In the genomic region with DNA sequence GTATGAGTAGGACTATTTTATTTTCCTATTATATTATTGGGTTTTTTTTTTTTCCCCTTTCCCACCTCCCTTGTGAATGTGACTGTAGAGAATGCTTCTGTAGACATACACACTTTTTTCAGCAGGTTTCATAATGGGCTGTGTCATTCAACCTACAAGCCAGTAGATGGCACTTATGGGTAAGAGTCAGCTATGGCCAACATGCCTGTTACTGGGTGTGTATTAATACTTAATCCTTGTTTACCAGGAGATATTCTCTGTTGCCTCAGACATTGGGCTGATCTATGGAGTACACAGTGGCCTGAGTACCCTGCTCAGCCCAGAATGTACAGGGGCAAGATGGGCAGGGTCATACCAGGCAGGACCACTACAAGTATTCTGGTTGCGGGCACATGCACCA, we compare ENCODE assay signal across 11 cellular contexts.
A peak's percentile ranks its signal among the peaks of the same experiment; 100 is the strongest.
DNase-seq lines count a peak whose midpoint lies in the region; ATAC-seq and TF ChIP-seq lines count a peak whose summit lies in the region.
"Had no signal": no experiment of that assay in that cellular context is flagged by ENCODE, and none has a peak within 500 bp of the region (broad histone marks: within the 10 kb centered on the region; RNA-seq: fewer than 3 reads in every experiment).

No MANE protein-coding gene starts in this region.

- H4K20me1 ChIP-seq in OCI-LY1 (ENCODE audit: insufficient read depth, low read length), result no peaks in the 10 kb centered on the region

- H3K9me3 ChIP-seq in OCI-LY1 (ENCODE audit: low read length), result 0 out of 2 replicates have a peak, but pooled peaks cover 3% of the 10 kb centered on the region

- no peak overlapping the region for H3K4me3 ChIP-seq in OCI-LY1 (ENCODE audit: low read depth, low read length, poor library complexity, severe bottlenecking)
- H3K4me3 ChIP-seq in fibroblast of villous mesenchyme (ENCODE audit: low read depth, low read length), result no peak overlapping the region

- H2AFZ ChIP-seq in OCI-LY1 (ENCODE audit: low read length), result no peak overlapping the region

- H3K27ac ChIP-seq in 22Rv1 (no peak overlapping the region), OCI-LY1 (ENCODE audit: low read depth, low read length, poor library complexity, severe bottlenecking) (no peak overlapping the region)

- no peaks in the 10 kb centered on the region for H3K36me3 ChIP-seq in OCI-LY1 (ENCODE audit: insufficient read depth, low read length)

- no peak overlapping the region for H3K4me2 ChIP-seq in OCI-LY1 (ENCODE audit: low read length)

- no peak overlapping the region for H3K9ac ChIP-seq in OCI-LY1 (ENCODE audit: low read length)

- H3K27me3 ChIP-seq in OCI-LY1 (ENCODE audit: insufficient read depth, low read length), result no peaks in the 10 kb centered on the region

- H3F3A ChIP-seq in OCI-LY1 (ENCODE audit: insufficient read depth, low read length), result no peaks in the 10 kb centered on the region

- no peaks in the 10 kb centered on the region for H3K79me2 ChIP-seq in OCI-LY1 (ENCODE audit: insufficient read depth, low read length)

- H3K9me2 ChIP-seq in OCI-LY1 (ENCODE audit: low read depth, low read length), result no peaks in the 10 kb centered on the region

- ATAC-seq in GM19351 (IDR thresholded peaks at IDR 0.05; ENCODE audit: unreplicated experiment) (peak; percentile 58), GM18867 (IDR thresholded peaks at IDR 0.05; ENCODE audit: unreplicated experiment) (no peak), HG03354 (IDR thresholded peaks at IDR 0.05; ENCODE audit: poor library complexity, severe bottlenecking, unreplicated experiment) (no peak), GM19023 (IDR thresholded peaks at IDR 0.05; ENCODE audit: unreplicated experiment) (no peak)
- ATAC-seq: effector memory CD8-positive, alpha-beta T cell had no signal

- H3K4me1 ChIP-seq in OCI-LY1 (ENCODE audit: insufficient read depth, low read length, severe bottlenecking), result no peaks in the 10 kb centered on the region

- peak; percentile 37 for DNase-seq in fibroblast of villous mesenchyme (ENCODE audit: low read depth)
- DNase-seq in NCI-H187 treated with DMSO at 0.1 percent for 48 hours (lab: John Stamatoyannopoulos, UW), result no peak
- DNase-seq: CD4-positive, CD25-positive, alpha-beta regulatory T cell; effector memory CD8-positive, alpha-beta T cell; NCI-H1105 had no signal

- TF ChIP-seq CTCF in 22Rv1 (IDR thresholded peaks at IDR 0.05), result peak; percentile 64
- peak; percentile 43; the same call in 1 of the 2 replicates for TF ChIP-seq CTCF in OCI-LY1 (IDR thresholded peaks at IDR 0.05; ENCODE audit: low read length)
- peak; percentile 55 for TF ChIP-seq CTCF in fibroblast of villous mesenchyme (IDR thresholded peaks at IDR 0.05; ENCODE audit: insufficient read depth, low read depth, low read length)
